In genomic region chr17:50640701-50641338, GRCh38 we compare ENCODE assay signal across 11 cellular contexts. TPM values are rescaled to one million over a fixed set of nuclear protein-coding genes. Genes with fewer than 3 reads are reported as not detected.
DNase-seq lines count a peak whose midpoint lies in the region; ATAC-seq and TF ChIP-seq lines count a peak whose summit lies in the region.
"Had no signal": no experiment of that assay in that cellular context is flagged by ENCODE, and none has a peak within 500 bp of the region (broad histone marks: within the 10 kb centered on the region; RNA-seq: fewer than 3 reads in every experiment).

No MANE protein-coding gene starts in this region.

- peaks cover 0 to 57% (median 11%) of the 10 kb centered on the region in 3 experiments for H3K27me3 ChIP-seq in neuronal stem cell (ENCODE audit: control insufficient read depth in 3 of 3, insufficient read depth in 3 of 3, low read depth in 1 of 3, low read length in 3 of 3)
- H3K27me3 ChIP-seq: uterus had no signal

- TF ChIP-seq CTCF in RWPE1 (conservative IDR thresholded peaks at IDR 0.05; ENCODE audit: low read depth), result no peak

- CTCF ChIA-PET in RWPE1 (lab: Yijun Ruan, JAX), result interaction anchor here (1.1 kb wide), 1 partner anchor 11 kb away, joined by 4 read pairs; no protein-coding TSS in a partner anchor

- H3K27ac ChIP-seq in RWPE1, result peak overlapping the region; percentile 98
- H3K27ac ChIP-seq in neuronal stem cell (replicated peaks; ENCODE audit: low read length), result no peak overlapping the region
- H3K27ac ChIP-seq: uterus had no signal

- peak overlapping the region; percentile 65 for H3K18ac ChIP-seq in neuronal stem cell (ENCODE audit: low read length)

- POLR2A ChIA-PET in RWPE1 (lab: Yijun Ruan, JAX; ENCODE audit: low non-redundant PET), result no interaction called here

- no peaks in the 10 kb centered on the region for H3K9me3 ChIP-seq in neuronal stem cell (replicated peaks in 1 of 2; ENCODE audit: control insufficient read depth in 2 of 2, insufficient read depth in 1 of 2, low read depth in 1 of 2, low read length in 2 of 2)
- H3K9me3 ChIP-seq: uterus had no signal

- no peaks in the 10 kb centered on the region for H3K36me3 ChIP-seq in neuronal stem cell (replicated peaks in 1 of 2; ENCODE audit: control insufficient read depth in 2 of 2, insufficient read depth in 2 of 2, low read length in 2 of 2)
- H3K36me3 ChIP-seq: uterus had no signal

- peak overlapping the region; percentile 11 for H2BK15ac ChIP-seq in neuronal stem cell (ENCODE audit: low read length)

- no peak overlapping the region for H3K4ac ChIP-seq in neuronal stem cell (ENCODE audit: low read length)

- H2BK120ac ChIP-seq in neuronal stem cell (ENCODE audit: low read depth, low read length), result no peak overlapping the region

- ATAC-seq in GM21576 (IDR thresholded peaks at IDR 0.05; ENCODE audit: unreplicated experiment), result no peak
- no peak for ATAC-seq in GM21526 (IDR thresholded peaks at IDR 0.05; ENCODE audit: low FRiP score, unreplicated experiment)

- no peak overlapping the region for H4K91ac ChIP-seq in neuronal stem cell (ENCODE audit: low read depth, low read length, poor library complexity)

- no peaks in the 10 kb centered on the region for H3K79me1 ChIP-seq in neuronal stem cell (ENCODE audit: low read depth, low read length)

- no peak overlapping the region for H2BK12ac ChIP-seq in neuronal stem cell (ENCODE audit: low read length)

- no peak overlapping the region for H3K4me3 ChIP-seq in neuronal stem cell (ENCODE audit: low read length in 2 of 2)
- H3K4me3 ChIP-seq: uterus had no signal

- H3K23ac ChIP-seq in neuronal stem cell (ENCODE audit: low read depth, low read length, poor library complexity), result no peak overlapping the region

- H2BK5ac ChIP-seq in neuronal stem cell (ENCODE audit: low read length), result no peak overlapping the region

- peaks cover 6 to 12% of the 10 kb centered on the region in 2 donors for H3K4me1 ChIP-seq in neuronal stem cell (ENCODE audit: control insufficient read depth in 2 of 2, insufficient read depth in 1 of 2, low read depth in 1 of 2, low read length in 2 of 2)

- no peak overlapping the region for H2AFZ ChIP-seq in neuronal stem cell (ENCODE audit: low read length)

- H3K4me2 ChIP-seq in neuronal stem cell (ENCODE audit: insufficient read depth, low read length, poor library complexity, severe bottlenecking), result no peak overlapping the region

- DNase-seq in EH (ENCODE audit: low read depth) (peak; percentile 58), RWPE1 (ENCODE audit: low spot score) (no peak), fibroblast of gingiva (ENCODE audit: low read depth) (peak; percentile 16), neuronal stem cell (ENCODE audit: low spot score) (no peak), NCI-H2081 (lab: John Stamatoyannopoulos, UW) (no peak)
- no peak for DNase-seq in activated CD4-positive, alpha-beta T cell treated with anti-CD3 and anti-CD28 coated beads, Interleukin-2, amount 50 U/mL, for 1 hour
- DNase-seq: endodermal cell, NCI-H1048, uterus had no signal

- no peak overlapping the region for H3K14ac ChIP-seq in neuronal stem cell (ENCODE audit: low read length)

- no CpG with 5 or more reads among the region's 11 CpGs for WGBS in neuronal stem cell (ENCODE audit: extremely low coverage in 2 of 2, insufficient read length in 2 of 2, insufficient replicate concordance in 1 of 2), 2 donors

- no peak overlapping the region for H3K9ac ChIP-seq in neuronal stem cell (ENCODE audit: low read depth, low read length, poor library complexity)

- H4K8ac ChIP-seq in neuronal stem cell (ENCODE audit: low read depth, low read length), result no peak overlapping the region

- H2AK5ac ChIP-seq in neuronal stem cell (ENCODE audit: low read depth, low read length), result peak overlapping the region; percentile 36

RNA-seq across cellular contexts. Expression of gene ABCC3, which starts 6.1 kb away (rescaled TPM):
- 0.26 TPM for polyA plus RNA-seq in neuronal stem cell (2013, experiment 1 of 2)
- 0.22 TPM for polyA plus RNA-seq in neuronal stem cell (2013, experiment 2 of 2)

Comparison
In these comparisons a context has a peak if more than half of its experiments do, and no peak if none do; other contexts are left out.
1. DNase-seq: peak in EH (single experiment) and fibroblast of gingiva (single experiment); none in RWPE1 (single experiment), neuronal stem cell (single experiment), NCI-H2081 (0 of 2) and activated CD4-positive, alpha-beta T cell treated with anti-CD3 and anti-CD28 coated beads, Interleukin-2, amount 50 U/mL, for 1 hour (single experiment).